In genomic region chr1:114794038-114794437, GRCh38 we compare ENCODE assay signal across 26 cellular contexts.
"Had no signal": no experiment of that assay in that cellular context is flagged by ENCODE, and none has a peak within 500 bp of the region (broad histone marks: within the 10 kb centered on the region; RNA-seq: fewer than 3 reads in every experiment).

No MANE protein-coding gene starts in this region.

- H3K36me3 ChIP-seq: stomach, suprapubic skin, thoracic aorta, thyroid gland, tibial artery, tibial nerve, transverse colon, upper lobe of left lung, upper lobe of right lung, uterus, vagina had no signal

- H3K4me3 ChIP-seq: stomach, suprapubic skin, testis, thoracic aorta, thyroid gland, tibial artery, tibial nerve, transverse colon, upper lobe of left lung, upper lobe of right lung, uterus, vagina had no signal

- H3K9me3 ChIP-seq: stomach, suprapubic skin, testis, thoracic aorta, thyroid gland, tibial artery, tibial nerve, transverse colon, upper lobe of left lung, upper lobe of right lung, uterus, vagina had no signal

- H3K27ac ChIP-seq: stomach, suprapubic skin, testis, thoracic aorta, thyroid gland, tibial artery, tibial nerve, transverse colon, upper lobe of left lung, upper lobe of right lung, uterus, vagina had no signal

- DNase-seq: stimulated activated CD4-positive, alpha-beta T cell treated with anti-CD3 and anti-CD28 coated beads, Interleukin-2, amount 100 ng/mL, for 48 hours; stimulated activated CD4-positive, alpha-beta T cell treated with anti-CD3 and anti-CD28 coated beads, Interleukin-4, amount 100 ng/mL, for 1 hour; stimulated activated CD4-positive, alpha-beta T cell treated with anti-CD3 and anti-CD28 coated beads, Interleukin-4, amount 100 ng/mL, for 24 hours; stimulated activated CD4-positive, alpha-beta T cell treated with anti-CD3 and anti-CD28 coated beads, Interleukin-4, amount 100 ng/mL, for 4 hours; stimulated activated CD8-positive, alpha-beta memory T cell treated with anti-CD3 and anti-CD28 coated beads, Interleukin-4, amount 100 ng/mL, for 48 hours; stimulated activated naive B cell treated with anti-CD40 and anti-IgM and Interleukin-4, amounts not matched to agents 10 μg/mL and 1 μg/mL and 100 μg/mL, for 72 hours; stimulated activated naive CD4-positive, alpha-beta T cell; stimulated activated naive CD4-positive, alpha-beta T cell treated with Interleukin-2 at 50 U/mL for 16 hours; stimulated activated naive CD8-positive, alpha-beta T cell treated with anti-CD3 and anti-CD28 coated beads, Interleukin-15, amount 100 ng/mL, for 72 hours; stimulated activated naive CD8-positive, alpha-beta T cell treated with anti-CD3 and anti-CD28 coated beads, Interleukin-15, Interleukin-2, amounts not matched to agents 100 U/mL and 50 U/mL, for 24 hours; stomach; substantia nigra; testis; thyroid gland; tibial artery; transverse colon; trophoblast cell; upper lobe of left lung; upper lobe of right lung; uterus had no signal

- ATAC-seq: stimulated activated effector memory CD8-positive, alpha-beta T cell treated with anti-CD3 and anti-CD28 coated beads, Interleukin-12 subunit alpha, Interleukin-12 subunit beta, amount 100 ng/mL, for 72 hours; stimulated activated memory B cell treated with anti-CD40 and anti-IgM and Interleukin-4, amounts not matched to agents 10 μg/mL and 1 μg/mL and 100 μg/mL, for 72 hours; stimulated activated naive B cell treated with anti-CD40 and anti-IgM and Interleukin-4, amounts not matched to agents 10 μg/mL and 1 μg/mL and 100 μg/mL, for 72 hours; stimulated activated naive CD8-positive, alpha-beta T cell treated with anti-CD3 and anti-CD28 coated beads, Interleukin-15, amount 100 ng/mL, for 72 hours; stimulated activated naive CD8-positive, alpha-beta T cell treated with anti-CD3 and anti-CD28 coated beads, Interleukin-15, Interleukin-2, amounts not matched to agents 100 U/mL and 50 U/mL, for 24 hours; upper lobe of right lung had no signal

- H3K27me3 ChIP-seq: testis, thyroid gland, upper lobe of left lung, upper lobe of right lung, uterus, vagina had no signal

- H3K4me1 ChIP-seq: stomach, suprapubic skin, testis, thyroid gland, tibial artery, tibial nerve, transverse colon, upper lobe of left lung, upper lobe of right lung, uterus, vagina had no signal
